12 cellular contexts compared by ENCODE assay signal in genomic region chr5:141855265-141856029, GRCh38. TPM values are rescaled to one million over a fixed set of nuclear protein-coding genes. Genes with fewer than 3 reads are reported as not detected.
DNase-seq lines count a peak whose midpoint lies in the region; ATAC-seq and TF ChIP-seq lines count a peak whose summit lies in the region.
"Had no signal": no experiment of that assay in that cellular context is flagged by ENCODE, and none has a peak within 500 bp of the region (broad histone marks: within the 10 kb centered on the region; RNA-seq: fewer than 3 reads in every experiment).

No MANE protein-coding gene starts in this region.

- no peaks in the 10 kb centered on the region; a peak in 1 of 22 replicates for H3K27me3 ChIP-seq in BLaER1 treated with 17β-estradiol and CSF1 and Interleukin-3, amounts not matched to agents 10 nM and 100 nM
- H3K27me3 ChIP-seq in body of pancreas = no peaks in the 10 kb centered on the region

- TF ChIP-seq CTCF in body of pancreas (IDR thresholded peaks at IDR 0.05) = no peak

- no peaks in the 10 kb centered on the region for H3K9me3 ChIP-seq in BLaER1 treated with 17β-estradiol and CSF1 and Interleukin-3, amounts not matched to agents 10 nM and 100 nM (replicated peaks in 1 of 11)
- H3K9me3 ChIP-seq in body of pancreas = no peaks in the 10 kb centered on the region

- H3K4me1 ChIP-seq in BLaER1 treated with 17β-estradiol and CSF1 and Interleukin-3, amounts not matched to agents 10 nM and 100 nM = peaks cover 0 to 54% (median 26%) of the 10 kb centered on the region in 10 experiments; a peak in 16 of 20 replicates
- peaks cover 22% of the 10 kb centered on the region for H3K4me1 ChIP-seq in body of pancreas

- H3K4me2 ChIP-seq in BLaER1 treated with 17β-estradiol and CSF1 and Interleukin-3, amounts not matched to agents 10 nM and 100 nM = peak overlapping the region in 8 of 11 experiments; percentile 28 to 65 (median 50); a peak in 14 of 22 replicates

- peak; percentile 51 for DNase-seq in NCI-H1092 treated with DMSO at 0.1 percent for 48 hours (lab: John Stamatoyannopoulos, UW)
- peak; percentile 37 to 75 (median 66) for DNase-seq in body of pancreas
- DNase-seq in medulla oblongata (ENCODE audit: extremely low spot score) = peak; percentile 76
- no peak for DNase-seq in COLO829 (ENCODE audit: low spot score)
- DNase-seq: activated CD4-positive, alpha-beta T cell treated with anti-CD3 and anti-CD28 coated beads for 36 hours; activated effector memory CD4-positive, alpha-beta T cell treated with anti-CD3 and anti-CD28 coated beads, Interleukin-2, amount 50 U/mL, for 16 hours; NCI-H1694 treated with DMSO at 0.1 percent for 48 hours had no signal

- whole genome bisulfite sequencing in body of pancreas, 2 donors = 43 to 73% methylated on average over 4 to 8 of the region's 8 CpGs

- H3K9ac ChIP-seq in BLaER1 treated with 17β-estradiol and CSF1 and Interleukin-3, amounts not matched to agents 10 nM and 100 nM = no peak overlapping the region

- no peaks in the 10 kb centered on the region for H3K36me3 ChIP-seq in BLaER1 treated with 17β-estradiol and CSF1 and Interleukin-3, amounts not matched to agents 10 nM and 100 nM
- H3K36me3 ChIP-seq in body of pancreas (replicated peaks in 1 of 2; ENCODE audit: insufficient read depth in 1 of 2, low read depth in 2 of 2) = no peaks in the 10 kb centered on the region

- H3K27ac ChIP-seq in BLaER1 treated with 17β-estradiol and CSF1 and Interleukin-3, amounts not matched to agents 10 nM and 100 nM = no peak overlapping the region
- H3K27ac ChIP-seq in body of pancreas = peak overlapping the region in 2 of 4 donors; percentile 25 to 38

- peak; percentile 38 for ATAC-seq in body of pancreas
- ATAC-seq in GM21723 (IDR thresholded peaks at IDR 0.05; ENCODE audit: unreplicated experiment) = no peak
- no peak for ATAC-seq in HG03342 (IDR thresholded peaks at IDR 0.05; ENCODE audit: unreplicated experiment)
- ATAC-seq in GM21619 (IDR thresholded peaks at IDR 0.05; ENCODE audit: unreplicated experiment) = no peak
- ATAC-seq: activated CD4-positive, alpha-beta T cell treated with anti-CD3 and anti-CD28 coated beads for 36 hours had no signal

- TF ChIP-seq POLR2A in body of pancreas (IDR thresholded peaks at IDR 0.05) = no peak

- no peaks in the 10 kb centered on the region for H4K20me1 ChIP-seq in BLaER1 treated with 17β-estradiol and CSF1 and Interleukin-3, amounts not matched to agents 10 nM and 100 nM

- intact Hi-C loops in body of pancreas (cut with DNase I) = no loop called here

- H3K4me3 ChIP-seq in BLaER1 treated with 17β-estradiol and CSF1 and Interleukin-3, amounts not matched to agents 10 nM and 100 nM = no peak overlapping the region
- H3K4me3 ChIP-seq in body of pancreas = no peak overlapping the region

RNA-seq across cellular contexts. Expression of gene PCDH1, which starts 22.8 kb away (rescaled TPM):
- 10 to 100 TPM; 24.9 to 31.3 TPM for total RNA-seq in body of pancreas
- total RNA-seq: activated CD4-positive, alpha-beta T cell treated with anti-CD3 and anti-CD28 coated beads for 36 hours; B cell had no signal
